In genomic region chr5:73265641-73266040, GRCh38 we compare ENCODE assay signal across 18 cellular contexts.
"Had no signal": no experiment of that assay in that cellular context is flagged by ENCODE, and none has a peak within 500 bp of the region (broad histone marks: within the 10 kb centered on the region; RNA-seq: fewer than 3 reads in every experiment).

No MANE protein-coding gene starts in this region.

- H3K36me3 Mint-ChIP-seq: activated naive CD8-positive, alpha-beta T cell treated with anti-CD3 and anti-CD28 coated beads, Interleukin-2, amount 10 ng/mL, durations not matched to agents 7 days and 5 days had no signal

- H3K4me1 Mint-ChIP-seq: activated naive CD8-positive, alpha-beta T cell treated with anti-CD3 and anti-CD28 coated beads, Interleukin-2, amount 10 ng/mL, durations not matched to agents 7 days and 5 days had no signal

- H3K4me3 Mint-ChIP-seq: activated naive CD8-positive, alpha-beta T cell treated with anti-CD3 and anti-CD28 coated beads, Interleukin-2, amount 10 ng/mL, durations not matched to agents 7 days and 5 days; activated T-helper 1 cell treated with anti-CD3 and anti-CD28 coated beads, Interleukin-12 subunit alpha, Interleukin-12 subunit beta, Interleukin-2, Interleukin-4 antibody, amounts not matched to agents 30 ng/mL and 10 ng/mL and 1 ng/mL, durations not matched to agents 14 hours and 24 hours and 36 hours; neural crest cell had no signal

- H3K27ac Mint-ChIP-seq: activated naive CD8-positive, alpha-beta T cell treated with anti-CD3 and anti-CD28 coated beads, Interleukin-2, amount 10 ng/mL, durations not matched to agents 7 days and 5 days; activated T-helper 1 cell treated with anti-CD3 and anti-CD28 coated beads, Interleukin-12 subunit alpha, Interleukin-12 subunit beta, Interleukin-2, Interleukin-4 antibody, amounts not matched to agents 30 ng/mL and 10 ng/mL and 1 ng/mL, durations not matched to agents 14 hours and 24 hours and 36 hours had no signal

- H3K9me3 Mint-ChIP-seq: activated naive CD8-positive, alpha-beta T cell treated with anti-CD3 and anti-CD28 coated beads, Interleukin-2, amount 10 ng/mL, durations not matched to agents 7 days and 5 days; activated T-helper 1 cell treated with anti-CD3 and anti-CD28 coated beads, Interleukin-12 subunit alpha, Interleukin-12 subunit beta, Interleukin-2, Interleukin-4 antibody, amounts not matched to agents 30 ng/mL and 10 ng/mL and 1 ng/mL, durations not matched to agents 14 hours and 24 hours and 36 hours; neural crest cell had no signal

- H3K36me3 ChIP-seq: brain microvascular endothelial cell, gastrocnemius medialis, pancreas, sigmoid colon, stomach had no signal

- H3K27me3 ChIP-seq: brain microvascular endothelial cell, pancreas, sigmoid colon, testis had no signal

- H3K27ac ChIP-seq: brain microvascular endothelial cell, epithelial cell of prostate, gastrocnemius medialis, pancreas, stomach, testis had no signal

- H3K4me1 ChIP-seq: gastrocnemius medialis, pancreas, stomach, testis had no signal

- H3K4me3 ChIP-seq: gastrocnemius medialis, lung, pancreas, sigmoid colon, stomach, testis had no signal

- ATAC-seq: gastrocnemius medialis had no signal

- DNase-seq: activated CD4-positive, CD25-positive, alpha-beta regulatory T cell treated with anti-CD3 and anti-CD28 coated beads, Interleukin-2, amount 50 U/mL, for 72 hours; activated naive CD8-positive, alpha-beta T cell treated with anti-CD3 and anti-CD28 coated beads, Interleukin-2, amount 10 ng/mL, durations not matched to agents 7 days and 5 days; anterior cingulate cortex; brain microvascular endothelial cell; dermis blood vessel endothelial cell; gastrocnemius medialis; islet precursor cell; midbrain; pancreas; sigmoid colon; stimulated activated CD4-positive, alpha-beta T cell treated with anti-CD3 and anti-CD28 coated beads, Interleukin-2, amount 100 ng/mL, for 24 hours; stomach; T1000; testis had no signal

- H3K9me3 ChIP-seq: gastrocnemius medialis, pancreas, sigmoid colon, stomach, testis had no signal
